In genomic region chr16:70561623-70562022, GRCh38 we compare ENCODE assay signal across 18 cellular contexts. TPM values are rescaled to one million over a fixed set of nuclear protein-coding genes. Genes with fewer than 3 reads are reported as not detected.
A peak's percentile ranks its signal among the peaks of the same experiment; 100 is the strongest.
DNase-seq lines count a peak whose midpoint lies in the region; ATAC-seq, FAIRE-seq and TF ChIP-seq lines count a peak whose summit lies in the region.
"Had no signal": no experiment of that assay in that cellular context is flagged by ENCODE, and none has a peak within 500 bp of the region (broad histone marks: within the 10 kb centered on the region; RNA-seq: fewer than 3 reads in every experiment).

No MANE protein-coding gene starts in this region.

- no peak for TF ChIP-seq EP300 in K562 (IDR thresholded peaks at IDR 0.05; ENCODE audit: low read length)

- no peak for TF ChIP-seq RAD21 in K562 (CRISPR knock-in tag; conservative IDR thresholded peaks at IDR 0.05 in 1 of 2, IDR thresholded peaks at IDR 0.05 in 1 of 2)

- no peak for FAIRE-seq in K562 (lab: Jason Lieb, UNC)
- FAIRE-seq: GM12892, H54 had no signal

- no TSS peak for BruUV-seq in K562 (replicated peaks; lab: Mats Ljungman, UMichigan)

- H3K4me1 Mint-ChIP-seq in activated T-helper 2 cell treated with anti-CD3 and anti-CD28 coated beads, Interferon-gamma antibody, Interleukin-2, Interleukin-4, amounts not matched to agents 10 μg/mL and 5 μg/mL and 100 μg/mL, durations not matched to agents 14 hours and 24 hours and 36 hours (ENCODE audit: low read depth), result peaks cover 1% of the 10 kb centered on the region

- no peak overlapping the region for H3K4me3 ChIP-seq in GM23248
- no peak overlapping the region for H3K4me3 ChIP-seq in K562
- H3K4me3 ChIP-seq in SJCRH30, result no peak overlapping the region

- peaks cover 80% of the 10 kb centered on the region for H3K36me3 Mint-ChIP-seq in activated T-helper 2 cell treated with anti-CD3 and anti-CD28 coated beads, Interferon-gamma antibody, Interleukin-2, Interleukin-4, amounts not matched to agents 10 μg/mL and 5 μg/mL and 100 μg/mL, durations not matched to agents 14 hours and 24 hours and 36 hours (ENCODE audit: low read depth)

- no peak for DNase-seq in GM23248
- DNase-seq in K562 (ENCODE audit: extremely low read depth in 1 of 4, low spot score in 3 of 4), result no peak
- peak; percentile 29 for DNase-seq in globus pallidus (ENCODE audit: low spot score)
- peak; percentile 29 for DNase-seq in pons (ENCODE audit: low spot score)
- no peak for DNase-seq in CD1c-positive myeloid dendritic cell (ENCODE audit: extremely low spot score)
- no peak for DNase-seq in SJCRH30
- no peak for DNase-seq in activated T-helper 2 cell treated with anti-CD3 and anti-CD28 coated beads, Interferon-gamma antibody, Interleukin-2, Interleukin-4, amounts not matched to agents 10 μg/mL and 5 μg/mL and 100 μg/mL, durations not matched to agents 14 hours and 24 hours and 36 hours (ENCODE audit: low spot score)
- DNase-seq: Calu3; Kasumi-1; natural killer cell; NCI-H226; NK-92 treated with Interleukin-12 subunit alpha and Interleukin-12 subunit beta, amount 100 ng/mL, for 24 hours had no signal

- no peak for TF ChIP-seq CTCF in K562 (IDR thresholded peaks at IDR 0.05 in 2 of 3, conservative IDR thresholded peaks at IDR 0.05 in 1 of 3; ENCODE audit: insufficient read depth in 2 of 3, low read depth in 1 of 3, low read length in 3 of 3)

- no peak overlapping the region for H3K4me2 ChIP-seq in GM23248 (ENCODE audit: unreplicated experiment)
- no peak overlapping the region for H3K4me2 ChIP-seq in K562 (ENCODE audit: insufficient read depth, low read length)

- no peaks in the 10 kb centered on the region for H3K9me2 ChIP-seq in GM23248 (ENCODE audit: insufficient read depth)

- peaks cover 48% of the 10 kb centered on the region for H3F3A ChIP-seq in GM23248 (ENCODE audit: insufficient read depth)

- H3K27me3 ChIP-seq in GM23248 (replicated peaks; ENCODE audit: insufficient read depth), result no peaks in the 10 kb centered on the region
- H3K27me3 ChIP-seq in K562 (ENCODE audit: control insufficient read depth in 2 of 2, insufficient read depth in 2 of 2, low read length in 2 of 2), result no peaks in the 10 kb centered on the region
- no peaks in the 10 kb centered on the region for H3K27me3 ChIP-seq in SJCRH30

- no peak overlapping the region for H3K4me3 Mint-ChIP-seq in activated T-helper 2 cell treated with anti-CD3 and anti-CD28 coated beads, Interferon-gamma antibody, Interleukin-2, Interleukin-4, amounts not matched to agents 10 μg/mL and 5 μg/mL and 100 μg/mL, durations not matched to agents 14 hours and 24 hours and 36 hours (ENCODE audit: low read depth)
- H3K4me3 Mint-ChIP-seq: activated naive CD4-positive, alpha-beta T cell treated with anti-CD3 and anti-CD28 coated beads, Interleukin-2, amount 50 U/mL, for 24 hours; natural killer cell; T-helper 1 cell treated with Interleukin-12 subunit alpha and Interleukin-12 subunit beta and Interleukin-4 antibody, amounts not matched to agents 30 μg/mL and 1 μg/mL, for 36 hours had no signal

- H2AFZ ChIP-seq in GM23248, result no peak overlapping the region
- H2AFZ ChIP-seq in K562 (ENCODE audit: low read depth, low read length), result no peak overlapping the region

- intact Hi-C loops in K562 (cut with micrococcal nuclease), result no loop called here
- intact Hi-C loops in activated T-helper 2 cell treated with anti-CD3 and anti-CD28 coated beads, Interferon-gamma antibody, Interleukin-2, Interleukin-4, amounts not matched to agents 10 μg/mL and 5 μg/mL and 100 μg/mL, durations not matched to agents 14 hours and 24 hours and 36 hours (cut with micrococcal nuclease), result loop anchor here (5.0 kb wide), 1 partner anchor 34 kb away; no protein-coding TSS in a partner anchor

- H3K9ac ChIP-seq in GM23248 (no peak overlapping the region), K562 (ENCODE audit: insufficient read depth in 1 of 2, low read depth in 2 of 2, low read length in 2 of 2) (no peak overlapping the region)

- no peak overlapping the region for H3K27ac Mint-ChIP-seq in activated T-helper 2 cell treated with anti-CD3 and anti-CD28 coated beads, Interferon-gamma antibody, Interleukin-2, Interleukin-4, amounts not matched to agents 10 μg/mL and 5 μg/mL and 100 μg/mL, durations not matched to agents 14 hours and 24 hours and 36 hours
- H3K27ac Mint-ChIP-seq: activated naive CD4-positive, alpha-beta T cell treated with anti-CD3 and anti-CD28 coated beads, Interleukin-2, amount 50 U/mL, for 24 hours; T-helper 1 cell treated with Interleukin-12 subunit alpha and Interleukin-12 subunit beta and Interleukin-4 antibody, amounts not matched to agents 30 μg/mL and 1 μg/mL, for 36 hours had no signal

- no peaks in the 10 kb centered on the region for H3K9me3 Mint-ChIP-seq in activated T-helper 2 cell treated with anti-CD3 and anti-CD28 coated beads, Interferon-gamma antibody, Interleukin-2, Interleukin-4, amounts not matched to agents 10 μg/mL and 5 μg/mL and 100 μg/mL, durations not matched to agents 14 hours and 24 hours and 36 hours
- H3K9me3 Mint-ChIP-seq: activated naive CD4-positive, alpha-beta T cell treated with anti-CD3 and anti-CD28 coated beads, Interleukin-2, amount 50 U/mL, for 24 hours; natural killer cell; T-helper 1 cell treated with Interleukin-12 subunit alpha and Interleukin-12 subunit beta and Interleukin-4 antibody, amounts not matched to agents 30 μg/mL and 1 μg/mL, for 36 hours had no signal

- H4K20me1 ChIP-seq in GM23248 (ENCODE audit: insufficient read depth) (no peaks in the 10 kb centered on the region), K562 (replicated peaks; ENCODE audit: control insufficient read depth, insufficient read depth, low read length) (0 out of 2 replicates have a peak, but pooled peaks cover 3% of the 10 kb centered on the region)

- H3K9me3 ChIP-seq in GM23248 (ENCODE audit: low read depth) (no peaks in the 10 kb centered on the region), K562 (replicated peaks; ENCODE audit: control insufficient read depth, insufficient read depth, low read depth, low read length) (no peaks in the 10 kb centered on the region), SJCRH30 (replicated peaks) (no peaks in the 10 kb centered on the region)

- H3K4me1 ChIP-seq in GM23248 (ENCODE audit: insufficient read depth) (peaks cover 16% of the 10 kb centered on the region), K562 (replicated peaks in 1 of 2; ENCODE audit: control insufficient read depth in 2 of 2, insufficient read depth in 2 of 2, low read length in 2 of 2) (no peaks in the 10 kb centered on the region), SJCRH30 (no peaks in the 10 kb centered on the region)

- H3K36me3 ChIP-seq in GM23248 (ENCODE audit: low read depth) (peaks cover 93% of the 10 kb centered on the region), K562 (ENCODE audit: control insufficient read depth, insufficient read depth, low read length) (peaks cover 98% of the 10 kb centered on the region), SJCRH30 (peaks cover 88% of the 10 kb centered on the region)

- H3K9me1 ChIP-seq in K562 (ENCODE audit: control insufficient read depth, insufficient read depth, low read length), result no peaks in the 10 kb centered on the region

- CTCF ChIA-PET in K562 (lab: Yijun Ruan, JAX; ENCODE audit: low intra/inter-chr PET ratio), result no interaction called here

- no peak for TF ChIP-seq POLR2A in K562 (conservative IDR thresholded peaks at IDR 0.05)

- H3K27ac ChIP-seq in GM23248, result peak overlapping the region; percentile 79
- no peak overlapping the region for H3K27ac ChIP-seq in K562 (ENCODE audit: extremely low read depth, low read depth, low read length)
- no peak overlapping the region for H3K27ac ChIP-seq in SJCRH30

- in situ Hi-C loops in GM23248 (cut with MboI) (no loop called here), K562 (cut with MboI) (no loop called here)

- ATAC-seq in K562, result no peak
- no peak for ATAC-seq in HG03457 (IDR thresholded peaks at IDR 0.05; ENCODE audit: unreplicated experiment)
- ATAC-seq: activated CD4-positive, CD25-positive, alpha-beta regulatory T cell treated with anti-CD3 and anti-CD28 coated beads, Interleukin-2, amount 50 U/mL, for 24 hours; natural killer cell had no signal

- H3K27me3 Mint-ChIP-seq in activated T-helper 2 cell treated with anti-CD3 and anti-CD28 coated beads, Interferon-gamma antibody, Interleukin-2, Interleukin-4, amounts not matched to agents 10 μg/mL and 5 μg/mL and 100 μg/mL, durations not matched to agents 14 hours and 24 hours and 36 hours (ENCODE audit: low read depth), result no peaks in the 10 kb centered on the region
- H3K27me3 Mint-ChIP-seq: activated naive CD4-positive, alpha-beta T cell treated with anti-CD3 and anti-CD28 coated beads, Interleukin-2, amount 50 U/mL, for 24 hours had no signal

- POLR2A ChIA-PET in K562 (lab: Yijun Ruan, JAX), result interaction anchor here (0.6 to 1.7 kb wide), 7 partner anchors 10 to 28 kb away, joined by 3 to 6 read pairs (median 4); no protein-coding TSS in a partner anchor

- peaks cover 76% of the 10 kb centered on the region for H3K79me2 ChIP-seq in GM23248 (ENCODE audit: insufficient read depth)
- peaks cover 39% of the 10 kb centered on the region; the same call in 1 of the 3 replicates for H3K79me2 ChIP-seq in K562 (ENCODE audit: control insufficient read depth, insufficient read depth, low read length)

- 94 to 95% methylated on average over 9 of the region's 9 CpGs for WGBS in GM23248 (ENCODE audit: low coverage in 1 of 2, low lambda C conversion rate in 2 of 2, missing lambda C conversion rate in 2 of 2), 2 experiments
- over 99% methylated on average over 9 of the region's 9 CpGs for WGBS in K562 (ENCODE audit: insufficient coverage, low coverage, missing lambda C conversion rate)

RNA-seq across cellular contexts. Expression of gene SF3B3, which starts 38.0 kb away (rescaled TPM):
- total RNA-seq in GM23248 (2014; rRNA removed; shearing (Covaris generic)), result 69.3 and 166 TPM in 2 replicates
- polyA plus RNA-seq in GM23248 (2016; fragmentation: Nextera tagmentation; extraction: Ambion mirVana) (185 TPM in 2 replicates), K562 (2011; rRNA removed) (172 and 248 TPM in 2 replicates), K562 (2014; fragmentation: Illumina TruSeq; extraction: Trizol) (349 and 430 TPM in 2 replicates), K562 (2014; fragmentation: Nextera tagmentation; extraction: Ambion mirVana) (100 to 1,000 TPM; 209 to 414 TPM), K562 (2014; rRNA removed) (103 and 105 TPM in 2 replicates)
- total RNA-seq in K562 (2011; cell fraction: chromatin; rRNA removed; ENCODE audit: low replicate concordance), result 616 and 628 TPM in 2 replicates
- 207 and 261 TPM in 2 replicates for total RNA-seq in K562 (2011; cell fraction: nucleolus; rRNA removed)
- total RNA-seq in K562 (2011; cell fraction: nucleoplasm; rRNA removed), result 272 and 275 TPM in 2 replicates
- total RNA-seq in K562 (2014; rRNA removed) (98.9 and 208 TPM in 2 replicates), K562 (2014; rRNA removed; fragmentation: Illumina TruSeq; extraction: Trizol) (221 and 275 TPM in 2 replicates), K562 (2015; rRNA removed; fragmentation: Illumina TruSeq; extraction: Trizol) (252 and 265 TPM in 2 replicates), K562 (2021) (513 and 546 TPM in 2 replicates)
- 249 and 266 TPM in 2 replicates for polyA plus RNA-seq in K562 (2011; cell fraction: cytosol; rRNA removed)
- polyA plus RNA-seq in K562 (2011; cell fraction: nucleus; rRNA removed), result 317 and 410 TPM in 2 replicates
- polyA plus RNA-seq in K562 (2012), result 179 and 231 TPM in 2 replicates
- 327 and 380 TPM in 2 replicates for polyA minus RNA-seq in K562 (2011; rRNA and poly(A)+ RNA removed)
- 234 and 252 TPM in 2 replicates for polyA minus RNA-seq in K562 (2011; cell fraction: cytosol; rRNA and poly(A)+ RNA removed)
- polyA minus RNA-seq in K562 (2011; cell fraction: nucleus; rRNA and poly(A)+ RNA removed), result 101 and 174 TPM in 2 replicates
- 270 and 318 TPM in 2 replicates for total RNA-seq in SJCRH30 (2014; rRNA removed; shearing (Covaris generic))
- total RNA-seq in activated T-helper 2 cell treated with anti-CD3 and anti-CD28 coated beads, Interferon-gamma antibody, Interleukin-2, Interleukin-4, amounts not matched to agents 10 μg/mL and 5 μg/mL and 100 μg/mL, durations not matched to agents 14 hours and 24 hours and 36 hours, result 520 and 538 TPM in 2 replicates

RNA-seq across cellular contexts. Expression of gene COG4, which starts 38.3 kb away (rescaled TPM):
- 66.4 and 83.2 TPM in 2 replicates for total RNA-seq in GM23248 (2014; rRNA removed; shearing (Covaris generic))
- polyA plus RNA-seq in GM23248 (2016; fragmentation: Nextera tagmentation; extraction: Ambion mirVana) (59.0 and 60.6 TPM in 2 replicates), K562 (2011; rRNA removed) (69.2 and 73.9 TPM in 2 replicates), K562 (2014; fragmentation: Illumina TruSeq; extraction: Trizol) (44.2 and 48.9 TPM in 2 replicates), K562 (2014; fragmentation: Nextera tagmentation; extraction: Ambion mirVana) (10 to 100 TPM; 13.7 to 37.4 TPM), K562 (2014; rRNA removed) (49.1 and 55.9 TPM in 2 replicates)
- total RNA-seq in K562 (2011; cell fraction: chromatin; rRNA removed; ENCODE audit: low replicate concordance), result 128 and 175 TPM in 2 replicates
- 70.0 and 73.4 TPM in 2 replicates for total RNA-seq in K562 (2011; cell fraction: nucleolus; rRNA removed)
- total RNA-seq in K562 (2011; cell fraction: nucleoplasm; rRNA removed), result 87.9 and 95.3 TPM in 2 replicates
- total RNA-seq in K562 (2014; rRNA removed) (43.2 and 59.0 TPM in 2 replicates), K562 (2014; rRNA removed; fragmentation: Illumina TruSeq; extraction: Trizol) (39.5 and 44.4 TPM in 2 replicates), K562 (2015; rRNA removed; fragmentation: Illumina TruSeq; extraction: Trizol) (41.2 and 42.6 TPM in 2 replicates), K562 (2021) (66.7 and 69.8 TPM in 2 replicates)
- polyA plus RNA-seq in K562 (2011; cell fraction: cytosol; rRNA removed), result 55.1 and 86.3 TPM in 2 replicates
- polyA plus RNA-seq in K562 (2011; cell fraction: nucleus; rRNA removed), result 150 and 164 TPM in 2 replicates
- polyA plus RNA-seq in K562 (2012), result 61.8 and 77.6 TPM in 2 replicates
- 67.7 and 72.4 TPM in 2 replicates for polyA minus RNA-seq in K562 (2011; rRNA and poly(A)+ RNA removed)
- 30.7 and 31.3 TPM in 2 replicates for polyA minus RNA-seq in K562 (2011; cell fraction: cytosol; rRNA and poly(A)+ RNA removed)
- 27.5 and 41.7 TPM in 2 replicates for polyA minus RNA-seq in K562 (2011; cell fraction: nucleus; rRNA and poly(A)+ RNA removed)
- total RNA-seq in SJCRH30 (2014; rRNA removed; shearing (Covaris generic)), result 25.4 and 26.4 TPM in 2 replicates
- total RNA-seq in activated T-helper 2 cell treated with anti-CD3 and anti-CD28 coated beads, Interferon-gamma antibody, Interleukin-2, Interleukin-4, amounts not matched to agents 10 μg/mL and 5 μg/mL and 100 μg/mL, durations not matched to agents 14 hours and 24 hours and 36 hours, result 37.9 and 44.5 TPM in 2 replicates

Comparison
In these comparisons a context has a peak if more than half of its experiments do, and no peak if none do; other contexts are left out.
1. DNase-seq: peak in globus pallidus (single experiment) and pons (single experiment); none in GM23248 (single experiment), K562 (0 of 4), CD1c-positive myeloid dendritic cell (single experiment), SJCRH30 (0 of 2) and activated T-helper 2 cell treated with anti-CD3 and anti-CD28 coated beads, Interferon-gamma antibody, Interleukin-2, Interleukin-4, amounts not matched to agents 10 μg/mL and 5 μg/mL and 100 μg/mL, durations not matched to agents 14 hours and 24 hours and 36 hours (single experiment).